ENCODE assay signal across 9 cellular contexts in the genomic region with DNA sequence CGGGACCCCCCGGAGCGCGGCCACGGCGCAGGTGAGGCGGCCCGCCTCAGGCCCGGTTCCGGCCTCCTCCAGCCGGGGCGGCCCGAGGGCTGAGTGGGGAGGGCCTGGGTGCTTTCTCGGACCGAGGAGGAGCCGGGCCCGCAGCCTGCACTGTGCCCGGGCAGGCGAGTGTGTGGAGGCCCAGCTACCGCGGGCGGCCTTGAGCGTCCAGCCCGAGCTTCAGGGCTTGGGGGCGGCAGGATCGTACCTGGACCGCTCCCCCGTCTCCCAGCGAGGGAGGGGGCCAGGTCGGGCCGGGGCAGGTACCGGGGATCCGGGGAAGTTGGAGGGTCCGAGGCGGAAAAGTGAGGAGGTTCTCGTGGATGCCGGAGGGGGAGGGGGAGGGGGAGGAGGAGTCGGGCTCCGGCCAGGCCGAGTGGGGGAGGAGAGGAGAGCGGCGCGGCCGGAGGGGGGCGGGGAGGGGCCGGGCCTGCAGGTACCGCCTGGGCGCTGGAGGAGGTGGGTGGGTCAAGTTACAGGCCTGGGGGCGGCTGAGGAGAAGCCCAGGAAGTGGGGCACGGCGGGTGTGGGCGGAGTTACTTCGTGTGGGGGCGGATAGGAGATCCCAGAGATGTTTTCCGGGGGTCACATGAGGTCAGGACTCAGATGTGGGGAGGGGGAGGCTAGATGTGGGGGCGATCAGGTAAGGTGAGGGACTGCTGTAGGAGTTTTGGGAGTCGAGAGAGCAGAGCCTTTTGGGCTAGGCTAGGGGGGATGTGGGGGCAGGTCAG. TPM values are rescaled to one million over a fixed set of nuclear protein-coding genes. Genes with fewer than 3 reads are reported as not detected.
DNase-seq lines count a peak whose midpoint lies in the region; ATAC-seq and FAIRE-seq lines count a peak whose summit lies in the region.
"Had no signal": no experiment of that assay in that cellular context is flagged by ENCODE, and none has a peak within 500 bp of the region (broad histone marks: within the 10 kb centered on the region; RNA-seq: fewer than 3 reads in every experiment).

No MANE protein-coding gene starts in this region.

- peak; percentile 38 for DNase-seq in activated naive CD4-positive, alpha-beta T cell treated with Interleukin-2 at 50 U/mL for 16 hours
- DNase-seq in activated naive CD4-positive, alpha-beta T cell (lab: John Stamatoyannopoulos, UW) = no peak
- DNase-seq in HTR-8/SVneo (ENCODE audit: insufficient read length, low spot score) (peak; percentile 84), T-helper 17 cell (no peak), myocyte (ENCODE audit: low read depth) (peak; percentile 34), foreskin melanocyte (no peak), NOMO-1 treated with dmso at 0.1 percent for 144 hours (lab: John Stamatoyannopoulos, UW; ENCODE audit: unreplicated experiment) (no peak)

- no peaks in the 10 kb centered on the region for H3K27me3 Mint-ChIP-seq in T-helper 17 cell

- H3K4me3 Mint-ChIP-seq in T-helper 17 cell = peak overlapping the region; percentile 91

- H3K36me3 Mint-ChIP-seq in T-helper 17 cell (ENCODE audit: low read depth) = no peaks in the 10 kb centered on the region

- peak overlapping the region; percentile 55 for H3K9ac ChIP-seq in endocrine pancreas (ENCODE audit: control insufficient read depth, insufficient read depth, low read length)

- H3K27ac Mint-ChIP-seq in T-helper 17 cell = peak overlapping the region; percentile 67

- FAIRE-seq in HTR-8/SVneo (lab: Jason Lieb, UNC) = no peak
- FAIRE-seq: islet of Langerhans had no signal

- H3K4me3 ChIP-seq in endocrine pancreas (ENCODE audit: control insufficient read depth, insufficient read depth, low read length) = no peak overlapping the region

- no peaks in the 10 kb centered on the region for H3K4me1 ChIP-seq in endocrine pancreas (ENCODE audit: control insufficient read depth, insufficient read depth, low read length)

- H3K9me3 ChIP-seq in T-helper 17 cell (ENCODE audit: control insufficient read depth, low read length, poor library complexity, severe bottlenecking) (no peaks in the 10 kb centered on the region), endocrine pancreas (ENCODE audit: control insufficient read depth, low read length) (no peaks in the 10 kb centered on the region)

- H3K27me3 ChIP-seq in endocrine pancreas (ENCODE audit: control insufficient read depth, insufficient read depth, low read length) = no peaks in the 10 kb centered on the region

- no peak for ATAC-seq in T-helper 17 cell

- H3K4me1 Mint-ChIP-seq in T-helper 17 cell = peaks cover 44% of the 10 kb centered on the region

- no peaks in the 10 kb centered on the region for H3K36me3 ChIP-seq in endocrine pancreas (ENCODE audit: control insufficient read depth, insufficient read depth, low read length)

RNA-seq across cellular contexts. Expression of a gene that starts 0.5 kb away (rescaled TPM):
- 10 to 100 TPM; 23.1 to 26.4 TPM for total RNA-seq in T-helper 17 cell
- 59.7 and 66.2 TPM in 2 replicates for total RNA-seq in myocyte
- polyA plus RNA-seq in myocyte (2012) = 42.8 TPM

RNA-seq across cellular contexts. Expression of a gene that starts 2.1 kb away (rescaled TPM):
- total RNA-seq in T-helper 17 cell = 10 to 100 TPM; 60.3 to 72.3 TPM
- total RNA-seq in myocyte = 23.3 and 30.0 TPM in 2 replicates
- 20.0 TPM for polyA plus RNA-seq in myocyte (2012)

RNA-seq across cellular contexts. Expression of a gene that starts 16.0 kb away (rescaled TPM):
- total RNA-seq in T-helper 17 cell = 10 to 100 TPM in 1 of 2 donors, 1 to 10 TPM in 1; 6.9 to 17.9 TPM
- total RNA-seq in myocyte = not detected in 2 replicates
- 0.06 TPM for polyA plus RNA-seq in myocyte (2012)

RNA-seq across cellular contexts. Expression of a gene that starts 31.6 kb away (rescaled TPM):
- total RNA-seq in T-helper 17 cell (10 to 100 TPM; 33.5 TPM), myocyte (54.1 and 85.2 TPM in 2 replicates)
- 80.6 TPM for polyA plus RNA-seq in myocyte (2012)

RNA-seq across cellular contexts. Expression of a gene that starts 31.6 kb away (rescaled TPM):
- 100 to 1,000 TPM; 376 to 523 TPM for total RNA-seq in T-helper 17 cell
- total RNA-seq in myocyte = 20.8 and 21.8 TPM in 2 replicates
- polyA plus RNA-seq in myocyte (2012) = 28.1 TPM

Comparison
In these comparisons a context has a peak if more than half of its experiments do, and no peak if none do; other contexts are left out.
1. DNase-seq: peak in activated naive CD4-positive, alpha-beta T cell treated with Interleukin-2 at 50 U/mL for 16 hours (single experiment), HTR-8/SVneo (single experiment) and myocyte (single experiment); none in activated naive CD4-positive, alpha-beta T cell (0 of 4), T-helper 17 cell (0 of 3), foreskin melanocyte (single experiment) and NOMO-1 treated with dmso at 0.1 percent for 144 hours (single experiment).